ENCODE assay signal across 8 cellular contexts in the genomic region with DNA sequence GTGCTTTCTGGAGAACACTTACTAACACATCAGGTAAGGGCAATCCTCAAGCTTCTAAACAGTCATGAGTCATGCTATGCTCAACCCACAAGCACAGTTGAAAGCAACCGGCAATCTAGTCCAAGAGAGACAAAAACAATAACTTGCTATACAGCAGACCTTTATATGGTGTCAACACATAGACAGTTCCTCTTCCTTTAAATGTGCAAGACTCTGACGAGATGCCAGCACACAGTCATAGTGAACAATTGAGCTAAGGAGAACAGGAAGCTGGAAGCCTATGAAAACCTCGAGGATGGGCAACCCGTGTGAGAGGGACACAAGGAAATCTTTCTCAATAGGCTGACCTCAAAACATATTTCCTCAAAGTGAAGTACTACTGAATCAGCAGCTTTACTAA. TPM values are rescaled to one million over a fixed set of nuclear protein-coding genes. Genes with fewer than 3 reads are reported as not detected.
DNase-seq lines count a peak whose midpoint lies in the region; ATAC-seq lines count a peak whose summit lies in the region.

No MANE protein-coding gene starts in this region.

- in situ Hi-C loops in G401 (cut with HindIII; ENCODE audit: low sequenced_read_pairs) = no loop called here

- ATAC-seq in activated T-helper 17 cell treated with anti-CD3 and anti-CD28 coated beads, Interleukin-2, amount 50 U/mL, for 72 hours (replicated peaks) = peak; percentile 85
- ATAC-seq in Right ventricle myocardium inferior = peak; percentile 63
- ATAC-seq in stimulated activated effector memory CD8-positive, alpha-beta T cell treated with anti-CD3 and anti-CD28 coated beads, Interleukin-12 subunit alpha, Interleukin-12 subunit beta, amount 100 ng/mL, for 72 hours = peak; percentile 84
- ATAC-seq in GM18868 (IDR thresholded peaks at IDR 0.05; ENCODE audit: unreplicated experiment) = no peak
- ATAC-seq in GM18867 (IDR thresholded peaks at IDR 0.05; ENCODE audit: unreplicated experiment) = no peak

- peak overlapping the region; percentile 19 for H3K4me3 Mint-ChIP-seq in activated T-helper 17 cell treated with anti-CD3 and anti-CD28 coated beads, Interleukin-2, amount 50 U/mL, for 72 hours
- H3K4me3 Mint-ChIP-seq in stimulated activated effector memory CD8-positive, alpha-beta T cell treated with anti-CD3 and anti-CD28 coated beads, Interleukin-12 subunit alpha, Interleukin-12 subunit beta, amount 100 ng/mL, for 72 hours = no peak overlapping the region

- H3K27me3 Mint-ChIP-seq in activated T-helper 17 cell treated with anti-CD3 and anti-CD28 coated beads, Interleukin-2, amount 50 U/mL, for 72 hours = no peaks in the 10 kb centered on the region

- peak; percentile 73 for DNase-seq in LHCN-M2 (ENCODE audit: low read depth)
- DNase-seq in Right ventricle myocardium inferior (ENCODE audit: missing footprints) = no peak
- DNase-seq in stimulated activated effector memory CD8-positive, alpha-beta T cell treated with anti-CD3 and anti-CD28 coated beads, Interleukin-12 subunit alpha, Interleukin-12 subunit beta, amount 100 ng/mL, for 72 hours (ENCODE audit: low spot score in 2 of 2) = no peak
- no peak for DNase-seq in 8988T
- DNase-seq in G401 (ENCODE audit: low spot score) = no peak

- peaks cover 33% of the 10 kb centered on the region for H3K4me1 Mint-ChIP-seq in activated T-helper 17 cell treated with anti-CD3 and anti-CD28 coated beads, Interleukin-2, amount 50 U/mL, for 72 hours
- peaks cover 42% of the 10 kb centered on the region for H3K4me1 Mint-ChIP-seq in stimulated activated effector memory CD8-positive, alpha-beta T cell treated with anti-CD3 and anti-CD28 coated beads, Interleukin-12 subunit alpha, Interleukin-12 subunit beta, amount 100 ng/mL, for 72 hours

- no peaks in the 10 kb centered on the region for H3K9me3 Mint-ChIP-seq in activated T-helper 17 cell treated with anti-CD3 and anti-CD28 coated beads, Interleukin-2, amount 50 U/mL, for 72 hours
- H3K9me3 Mint-ChIP-seq in stimulated activated effector memory CD8-positive, alpha-beta T cell treated with anti-CD3 and anti-CD28 coated beads, Interleukin-12 subunit alpha, Interleukin-12 subunit beta, amount 100 ng/mL, for 72 hours = no peaks in the 10 kb centered on the region

- peak overlapping the region; percentile 61 for H3K27ac Mint-ChIP-seq in activated T-helper 17 cell treated with anti-CD3 and anti-CD28 coated beads, Interleukin-2, amount 50 U/mL, for 72 hours
- peak overlapping the region; percentile 62 for H3K27ac Mint-ChIP-seq in stimulated activated effector memory CD8-positive, alpha-beta T cell treated with anti-CD3 and anti-CD28 coated beads, Interleukin-12 subunit alpha, Interleukin-12 subunit beta, amount 100 ng/mL, for 72 hours

- intact Hi-C loops in Right ventricle myocardium inferior (cut with DNase I) = no loop called here

- peaks cover 57% of the 10 kb centered on the region for H3K36me3 Mint-ChIP-seq in activated T-helper 17 cell treated with anti-CD3 and anti-CD28 coated beads, Interleukin-2, amount 50 U/mL, for 72 hours (ENCODE audit: low read depth)
- peaks cover 43% of the 10 kb centered on the region for H3K36me3 Mint-ChIP-seq in stimulated activated effector memory CD8-positive, alpha-beta T cell treated with anti-CD3 and anti-CD28 coated beads, Interleukin-12 subunit alpha, Interleukin-12 subunit beta, amount 100 ng/mL, for 72 hours

RNA-seq across cellular contexts. Expression of gene ADIPOR1, which starts 5.3 kb away (rescaled TPM):
- total RNA-seq in LHCN-M2 (2014; rRNA removed) = 95.3 and 102 TPM in 2 replicates
- 63.5 TPM for polyA plus RNA-seq in LHCN-M2 (2012)
- 100 to 1,000 TPM in 1 of 2 donors, 10 to 100 TPM in 1; 71.0 to 102 TPM for total RNA-seq in activated T-helper 17 cell treated with anti-CD3 and anti-CD28 coated beads, Interleukin-2, amount 50 U/mL, for 72 hours
- 85.8 TPM for total RNA-seq in Right ventricle myocardium inferior
- total RNA-seq in G401 (2014; rRNA removed; shearing (Covaris generic)) = 69.1 and 74.6 TPM in 2 replicates

RNA-seq across cellular contexts. Expression of gene CYB5R1, which starts 14.2 kb away (rescaled TPM):
- total RNA-seq in LHCN-M2 (2014; rRNA removed) = 84.9 and 114 TPM in 2 replicates
- polyA plus RNA-seq in LHCN-M2 (2012) = 223 TPM
- total RNA-seq in activated T-helper 17 cell treated with anti-CD3 and anti-CD28 coated beads, Interleukin-2, amount 50 U/mL, for 72 hours = 10 to 100 TPM; 19.6 to 19.7 TPM
- 134 TPM for total RNA-seq in Right ventricle myocardium inferior
- total RNA-seq in G401 (2014; rRNA removed; shearing (Covaris generic)) = 29.2 and 43.4 TPM in 2 replicates

RNA-seq across cellular contexts. Expression of gene KLHL12, which starts 25.8 kb away (rescaled TPM):
- total RNA-seq in LHCN-M2 (2014; rRNA removed) (30.7 and 35.6 TPM in 2 replicates), Right ventricle myocardium inferior (19.3 TPM)
- 18.2 TPM for polyA plus RNA-seq in LHCN-M2 (2012)
- 10 to 100 TPM; 31.6 to 34.1 TPM for total RNA-seq in activated T-helper 17 cell treated with anti-CD3 and anti-CD28 coated beads, Interleukin-2, amount 50 U/mL, for 72 hours
- total RNA-seq in G401 (2014; rRNA removed; shearing (Covaris generic)) = 33.4 and 46.5 TPM in 2 replicates

RNA-seq across cellular contexts. Expression of gene TMEM183A, which starts 54.4 kb away (rescaled TPM):
- total RNA-seq in LHCN-M2 (2014; rRNA removed) = 67.0 and 73.5 TPM in 2 replicates
- polyA plus RNA-seq in LHCN-M2 (2012) = 39.7 TPM
- total RNA-seq in activated T-helper 17 cell treated with anti-CD3 and anti-CD28 coated beads, Interleukin-2, amount 50 U/mL, for 72 hours = 10 to 100 TPM; 50.1 to 62.6 TPM
- total RNA-seq in Right ventricle myocardium inferior = 24.0 TPM
- 177 and 200 TPM in 2 replicates for total RNA-seq in G401 (2014; rRNA removed; shearing (Covaris generic))

Comparison
In these comparisons a context has a peak if more than half of its experiments do, and no peak if none do; other contexts are left out.
1. ATAC-seq: peak in activated T-helper 17 cell treated with anti-CD3 and anti-CD28 coated beads, Interleukin-2, amount 50 U/mL, for 72 hours (single experiment), Right ventricle myocardium inferior (single experiment) and stimulated activated effector memory CD8-positive, alpha-beta T cell treated with anti-CD3 and anti-CD28 coated beads, Interleukin-12 subunit alpha, Interleukin-12 subunit beta, amount 100 ng/mL, for 72 hours (single experiment); none in GM18868 (single experiment) and GM18867 (single experiment).